Comparison of ENCODE assay signal across 8 cellular contexts in the genomic region with DNA sequence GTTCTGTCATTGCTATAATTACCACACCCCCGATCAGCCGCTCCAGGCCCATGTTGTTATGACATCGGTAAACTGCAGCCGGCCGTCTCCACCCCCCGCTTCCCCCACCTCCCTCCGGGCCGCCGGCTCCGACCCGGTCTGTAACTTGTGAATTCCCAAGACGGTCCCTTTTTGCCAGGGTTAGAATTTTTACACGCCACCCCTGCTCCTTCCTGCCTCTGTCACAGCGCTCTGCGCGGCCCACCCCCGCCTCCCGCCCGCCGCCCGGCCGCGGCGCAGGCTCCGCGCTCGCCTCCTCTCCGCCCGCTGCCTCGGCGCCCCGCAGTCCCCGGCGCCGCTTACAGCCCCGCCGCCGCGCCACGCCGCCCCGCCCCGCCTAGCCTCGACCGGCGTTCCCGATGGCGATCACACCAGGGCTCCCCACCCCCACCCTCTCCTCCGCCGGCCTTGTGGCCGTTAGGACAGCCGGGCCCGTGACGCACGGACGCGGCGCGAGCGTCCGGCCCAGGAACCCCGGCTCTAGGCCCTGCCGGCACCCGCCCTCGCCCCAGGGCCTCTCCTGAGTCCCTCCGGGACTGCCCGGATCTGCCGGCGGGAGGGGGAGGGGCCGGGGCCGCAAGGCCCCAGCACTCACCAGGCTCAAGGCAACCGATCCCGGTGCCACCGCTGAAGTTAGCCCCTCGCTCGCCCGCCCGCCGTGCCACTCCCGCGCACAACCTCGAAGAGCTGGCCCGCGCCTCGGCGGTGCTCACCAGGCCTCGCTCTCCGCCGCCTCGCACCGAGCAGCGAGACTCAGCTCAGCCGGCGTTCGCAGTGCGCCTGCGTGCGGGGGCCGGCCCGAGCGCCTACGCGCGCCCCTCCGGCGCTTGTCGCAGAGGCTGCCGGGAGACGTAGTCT. TPM values are rescaled to one million over a fixed set of nuclear protein-coding genes. Genes with fewer than 3 reads are reported as not detected.
A peak's percentile ranks its signal among the peaks of the same experiment; 100 is the strongest.
DNase-seq lines count a peak whose midpoint lies in the region; ATAC-seq and TF ChIP-seq lines count a peak whose summit lies in the region.

A gene (minus strand): TSS at position 817 of the 897 bp plus-strand sequence. CDS start 18,374 bp downstream, outside the sequence.

- intact Hi-C loops in CD8-positive, alpha-beta T cell (cut with DNase I, micrococcal nuclease): loop anchor here (1.0 to 10.0 kb wide), 18 partner anchors 42 to 1770 kb away; a partner anchor contains a TSS

- 0% methylated on average over 109 of the region's 109 CpGs for WGBS in ectodermal cell, 2 experiments
- WGBS in lung, 2 donors: 0% methylated on average over 88 to 109 of the region's 109 CpGs

- no peaks in the 10 kb centered on the region for H3K27me3 ChIP-seq in CD8-positive, alpha-beta T cell (ENCODE audit: insufficient read depth, low read length)
- H3K27me3 ChIP-seq in ectodermal cell (ENCODE audit: control insufficient read depth, insufficient read depth, low read length, poor library complexity, severe bottlenecking) (no peaks in the 10 kb centered on the region), lung (ENCODE audit: control insufficient read depth, insufficient read depth) (no peaks in the 10 kb centered on the region)

- no peaks in the 10 kb centered on the region for H3K27me3 Mint-ChIP-seq in CD8-positive, alpha-beta T cell (ENCODE audit: low read depth)

- POLR2A ChIA-PET in CD8-positive, alpha-beta T cell (lab: Charles Lee): interaction anchor here (0.7 to 2.4 kb wide), 9 partner anchors 11 to 852 kb away, joined by 3 to 15 read pairs (median 4); a partner anchor contains a TSS

- CTCF ChIA-PET in CD8-positive, alpha-beta T cell (lab: Charles Lee): interaction anchor here (0.9 to 1.3 kb wide), 4 partner anchors 10 to 125 kb away, joined by 3 to 5 read pairs (median 3); a partner anchor contains a TSS

- ATAC-seq in CD8-positive, alpha-beta T cell: peak; percentile 86
- peak; percentile 88 for ATAC-seq in GM19455 (IDR thresholded peaks at IDR 0.05; ENCODE audit: unreplicated experiment)
- peak; percentile 96 for ATAC-seq in lung (ENCODE audit: insufficient read depth, low FRiP score)

- H3K36me3 ChIP-seq in CD8-positive, alpha-beta T cell (ENCODE audit: insufficient read depth, low read length): no peaks in the 10 kb centered on the region
- H3K36me3 ChIP-seq in ectodermal cell (ENCODE audit: control insufficient read depth, insufficient read depth, low read length): no peaks in the 10 kb centered on the region
- no peaks in the 10 kb centered on the region for H3K36me3 ChIP-seq in lung (ENCODE audit: control insufficient read depth in 2 of 2, insufficient read depth in 2 of 2, low read length in 2 of 2)

- no peak for TF ChIP-seq CTCF in CD8-positive, alpha-beta T cell (IDR thresholded peaks at IDR 0.05)
- no peak for TF ChIP-seq CTCF in lung (IDR thresholded peaks at IDR 0.05; ENCODE audit: control extremely low read depth, extremely low read depth)

- H3K4me3 ChIP-seq in CD8-positive, alpha-beta T cell (ENCODE audit: low read depth, low read length): peak within 1 kb of the TSS; percentile 74
- H3K4me3 ChIP-seq in ectodermal cell (ENCODE audit: insufficient read depth, low read depth, low read length) (peak within 1 kb of the TSS; percentile 83), lung (peak within 1 kb of the TSS; percentile 67)

- H3K27ac Mint-ChIP-seq in CD8-positive, alpha-beta T cell: peak within 1 kb of the TSS; percentile 89

- peaks cover 42% of the 10 kb centered on the region for H3K4me1 Mint-ChIP-seq in CD8-positive, alpha-beta T cell (ENCODE audit: low read depth)

- peaks cover 16% of the 10 kb centered on the region for H3K36me3 Mint-ChIP-seq in CD8-positive, alpha-beta T cell

- peak within 1 kb of the TSS; percentile 89 for H3K27ac ChIP-seq in CD8-positive, alpha-beta T cell (ENCODE audit: low read depth, low read length)
- H3K27ac ChIP-seq in ectodermal cell (ENCODE audit: insufficient read depth, low read depth, low read length, poor library complexity, severe bottlenecking): peak within 1 kb of the TSS; percentile 97
- H3K27ac ChIP-seq in lung (ENCODE audit: low read depth in 1 of 2, low read length in 1 of 2): peak within 1 kb of the TSS; percentile 94 to 98

- H3K4me3 Mint-ChIP-seq in CD8-positive, alpha-beta T cell: peak within 1 kb of the TSS; percentile 74

- DNase-seq in CD8-positive, alpha-beta T cell: peak; percentile 74 to 90 (median 82)
- DNase-seq in HK-2 (ENCODE audit: unreplicated experiment) (peak; percentile 86), NK-92 (lab: John Stamatoyannopoulos, UW; ENCODE audit: unreplicated experiment) (peak; percentile 29), lung (ENCODE audit: low spot score) (peak; percentile 86)
- DNase-seq in activated CD8-positive, alpha-beta memory T cell treated with anti-CD3 and anti-CD28 coated beads for 1 hour (ENCODE audit: extremely low read depth in 1 of 2, low read depth in 1 of 2): peak; percentile 54 to 76
- peak; percentile 69 to 84 (median 74) for DNase-seq in stimulated activated CD4-positive, alpha-beta T cell treated with anti-CD3 and anti-CD28 coated beads, TNF-alpha, amount 100 ng/mL, for 24 hours (ENCODE audit: low read depth in 3 of 3)

- H3K4me1 ChIP-seq in CD8-positive, alpha-beta T cell (ENCODE audit: insufficient read depth, low read length): peaks cover 18% of the 10 kb centered on the region
- peaks cover 7% of the 10 kb centered on the region for H3K4me1 ChIP-seq in ectodermal cell (ENCODE audit: control insufficient read depth, insufficient read depth, low read length)
- peaks cover 3 to 16% of the 10 kb centered on the region in 2 donors for H3K4me1 ChIP-seq in lung (ENCODE audit: control insufficient read depth in 2 of 2, insufficient read depth in 2 of 2, low read length in 2 of 2)

- H3K9me3 Mint-ChIP-seq in CD8-positive, alpha-beta T cell: no peaks in the 10 kb centered on the region

- no peaks in the 10 kb centered on the region for H3K9me3 ChIP-seq in CD8-positive, alpha-beta T cell (ENCODE audit: low read length)
- H3K9me3 ChIP-seq in ectodermal cell (ENCODE audit: control insufficient read depth, low read length) (no peaks in the 10 kb centered on the region), lung (ENCODE audit: control insufficient read depth in 2 of 2, insufficient read depth in 1 of 2, low read length in 1 of 2) (no peaks in the 10 kb centered on the region)

RNA-seq across cellular contexts. Expression of the gene that starts here (rescaled TPM):
- 10 to 100 TPM; 39.3 to 45.0 TPM for total RNA-seq in CD8-positive, alpha-beta T cell
- polyA plus RNA-seq in ectodermal cell (2013, experiment 1 of 4): 56.8 TPM
- polyA plus RNA-seq in ectodermal cell (2013, experiment 2 of 4): 58.8 TPM
- 41.9 TPM for polyA plus RNA-seq in ectodermal cell (2013, experiment 3 of 4)
- polyA plus RNA-seq in ectodermal cell (2013, experiment 4 of 4): 48.6 TPM
- 10 to 100 TPM; 38.7 to 55.2 TPM for total RNA-seq in lung
- polyA plus RNA-seq in lung: 10 to 100 TPM; 10.8 to 19.2 TPM

Comparison
In these comparisons a context has a peak if more than half of its experiments do, and no peak if none do; other contexts are left out.
1. Peak in every context shown above with its lines: DNase-seq, ATAC-seq, H3K4me3 ChIP-seq and H3K27ac ChIP-seq.
2. DNase-seq: peak in every context shown above with its lines; median percentile 86 in HK-2; 86 in lung; 82 in CD8-positive, alpha-beta T cell; 74 in stimulated activated CD4-positive, alpha-beta T cell treated with anti-CD3 and anti-CD28 coated beads, TNF-alpha, amount 100 ng/mL, for 24 hours; 65 in activated CD8-positive, alpha-beta memory T cell treated with anti-CD3 and anti-CD28 coated beads for 1 hour; 29 in NK-92.